ENCODE assay signal across 27 cellular contexts in the genomic region with DNA sequence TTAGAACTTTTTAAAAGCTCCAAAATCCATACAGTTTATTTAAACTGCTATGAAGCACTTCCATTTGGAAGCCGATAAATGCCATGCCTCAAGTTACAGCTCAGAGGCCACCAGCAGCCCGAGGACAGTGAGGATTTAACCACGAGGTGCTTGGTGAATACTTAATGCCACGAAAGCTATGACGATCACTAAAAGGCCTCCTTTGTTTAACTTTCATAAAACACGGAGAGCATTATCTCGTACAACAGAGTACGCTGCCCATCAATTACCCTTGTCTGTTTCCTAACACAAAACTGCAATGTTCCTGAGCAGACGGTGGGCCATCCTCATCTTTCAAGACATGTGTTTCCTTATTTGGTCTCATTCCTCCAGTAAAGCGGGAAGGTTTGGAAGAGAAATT. TPM values are rescaled to one million over a fixed set of nuclear protein-coding genes. Genes with fewer than 3 reads are reported as not detected.
DNase-seq lines count a peak whose midpoint lies in the region; ATAC-seq, FAIRE-seq and TF ChIP-seq lines count a peak whose summit lies in the region.
"Had no signal": no experiment of that assay in that cellular context is flagged by ENCODE, and none has a peak within 500 bp of the region (broad histone marks: within the 10 kb centered on the region; RNA-seq: fewer than 3 reads in every experiment).

No MANE protein-coding gene starts in this region.

- no peak for TF ChIP-seq EP300 in A549 (IDR thresholded peaks at IDR 0.05)

- H3K4ac ChIP-seq in H9 (ENCODE audit: low read depth, low read length), result no peak overlapping the region

- H3K4me1 ChIP-seq in A549, result no peaks in the 10 kb centered on the region
- H3K4me1 ChIP-seq in H9 (ENCODE audit: insufficient read depth, low read length), result no peaks in the 10 kb centered on the region
- H3K4me1 ChIP-seq: BLaER1, breast epithelium had no signal

- no peak overlapping the region for H2BK12ac ChIP-seq in H9 (ENCODE audit: insufficient read length, low read depth, low read length)

- H2AFZ ChIP-seq in H9 (ENCODE audit: low read length), result no peak overlapping the region
- H2AFZ ChIP-seq: GM23248 had no signal

- H3K27ac ChIP-seq in A549, result no peak overlapping the region
- H3K27ac ChIP-seq in H9 (ENCODE audit: insufficient read length, low read depth, low read length), result no peak overlapping the region
- H3K27ac ChIP-seq: BLaER1, breast epithelium, GM23248, heart left ventricle had no signal

- CTCF ChIA-PET in A549 (lab: Yijun Ruan, JAX), result interaction anchor here (1.0 to 5.7 kb wide), 10 partner anchors 11 to 332 kb away, joined by 3 to 23 read pairs (median 6); no protein-coding TSS in a partner anchor

- H3K27ac Mint-ChIP-seq in H9, result no peak overlapping the region
- H3K27ac Mint-ChIP-seq: activated naive CD4-positive, alpha-beta T cell treated with anti-CD3 and anti-CD28 coated beads, Interleukin-2, amount 50 U/mL, for 24 hours; activated T-helper 1 cell treated with anti-CD3 and anti-CD28 coated beads, Interleukin-12 subunit alpha, Interleukin-12 subunit beta, Interleukin-2, Interleukin-4 antibody, amounts not matched to agents 30 ng/mL and 10 ng/mL and 1 ng/mL, durations not matched to agents 14 hours and 24 hours and 36 hours; naive thymus-derived CD8-positive, alpha-beta T cell; stimulated activated effector memory CD8-positive, alpha-beta T cell treated with anti-CD3 and anti-CD28 coated beads, Interleukin-12 subunit alpha, Interleukin-12 subunit beta, amount 100 ng/mL, for 72 hours; type B pancreatic cell had no signal

- H4K20me1 ChIP-seq in H9 (ENCODE audit: control insufficient read depth, insufficient read depth, insufficient read length), result no peaks in the 10 kb centered on the region
- H4K20me1 ChIP-seq: BLaER1 had no signal

- H4K5ac ChIP-seq in H9 (ENCODE audit: insufficient read length, low read depth, low read length), result no peak overlapping the region

- FAIRE-seq in A549 (lab: Jason Lieb, UNC), result peak; percentile 97
- FAIRE-seq: GM12878, kidney had no signal

- H3K4me1 Mint-ChIP-seq in H9, result no peaks in the 10 kb centered on the region
- H3K4me1 Mint-ChIP-seq: activated naive CD4-positive, alpha-beta T cell treated with anti-CD3 and anti-CD28 coated beads, Interleukin-2, amount 50 U/mL, for 24 hours; IgD-negative memory B cell had no signal

- H3K14ac ChIP-seq in H9 (ENCODE audit: insufficient read depth, low read length), result no peak overlapping the region

- no peak for TF ChIP-seq RAD21 in A549 (conservative IDR thresholded peaks at IDR 0.05 in 1 of 2, IDR thresholded peaks at IDR 0.05 in 1 of 2)

- POLR2A ChIA-PET in A549 (lab: Yijun Ruan, JAX), result no interaction called here

- no peak overlapping the region for H3T11ph ChIP-seq in H9 (ENCODE audit: low read length)

- H3K9me3 ChIP-seq in A549 (no peaks in the 10 kb centered on the region), H9 (ENCODE audit: control insufficient read depth, low read depth, low read length) (no peaks in the 10 kb centered on the region)
- H3K9me3 ChIP-seq: BLaER1, breast epithelium, heart left ventricle had no signal

- no peaks in the 10 kb centered on the region for H3K79me1 ChIP-seq in H9 (ENCODE audit: insufficient read depth, low read depth, low read length, poor library complexity, severe bottlenecking)

- no peak overlapping the region for H2BK120ac ChIP-seq in H9 (ENCODE audit: low read depth, low read length, poor library complexity, severe bottlenecking)

- H3K9me3 Mint-ChIP-seq in H9, result no peaks in the 10 kb centered on the region
- H3K9me3 Mint-ChIP-seq: activated naive CD4-positive, alpha-beta T cell treated with anti-CD3 and anti-CD28 coated beads, Interleukin-2, amount 50 U/mL, for 24 hours; activated T-helper 1 cell treated with anti-CD3 and anti-CD28 coated beads, Interleukin-12 subunit alpha, Interleukin-12 subunit beta, Interleukin-2, Interleukin-4 antibody, amounts not matched to agents 30 ng/mL and 10 ng/mL and 1 ng/mL, durations not matched to agents 14 hours and 24 hours and 36 hours; IgD-negative memory B cell; naive thymus-derived CD8-positive, alpha-beta T cell; stimulated activated effector memory CD8-positive, alpha-beta T cell treated with anti-CD3 and anti-CD28 coated beads, Interleukin-12 subunit alpha, Interleukin-12 subunit beta, amount 100 ng/mL, for 72 hours; type B pancreatic cell had no signal

- no peak overlapping the region for H3K4me2 ChIP-seq in A549
- H3K4me2 ChIP-seq in H9 (ENCODE audit: insufficient read depth, insufficient read length, low read length), result no peak overlapping the region
- H3K4me2 ChIP-seq: BLaER1 had no signal

- H3K79me2 ChIP-seq in H9 (ENCODE audit: insufficient read depth, low read length), result no peaks in the 10 kb centered on the region

- no peaks in the 10 kb centered on the region for H3K23me2 ChIP-seq in H9 (ENCODE audit: insufficient read length, low read depth, low read length, poor library complexity, severe bottlenecking)

- H2BK5ac ChIP-seq in H9 (ENCODE audit: insufficient read length, low read length), result no peak overlapping the region

- H4K8ac ChIP-seq in H9 (replicated peaks; ENCODE audit: insufficient read length, low read depth, low read length), result no peak overlapping the region

- H3K4me3 Mint-ChIP-seq in H9, result no peak overlapping the region
- H3K4me3 Mint-ChIP-seq: activated naive CD4-positive, alpha-beta T cell treated with anti-CD3 and anti-CD28 coated beads, Interleukin-2, amount 50 U/mL, for 24 hours; activated T-helper 1 cell treated with anti-CD3 and anti-CD28 coated beads, Interleukin-12 subunit alpha, Interleukin-12 subunit beta, Interleukin-2, Interleukin-4 antibody, amounts not matched to agents 30 ng/mL and 10 ng/mL and 1 ng/mL, durations not matched to agents 14 hours and 24 hours and 36 hours; IgD-negative memory B cell; naive thymus-derived CD8-positive, alpha-beta T cell; stimulated activated effector memory CD8-positive, alpha-beta T cell treated with anti-CD3 and anti-CD28 coated beads, Interleukin-12 subunit alpha, Interleukin-12 subunit beta, amount 100 ng/mL, for 72 hours; type B pancreatic cell had no signal

- no peak overlapping the region for H3K18ac ChIP-seq in H9 (ENCODE audit: insufficient read length, low read depth, low read length)

- no peak for DNase-seq in A549 (ENCODE audit: low read depth in 1 of 2, low spot score in 1 of 2)
- DNase-seq in H9, result peak; percentile 2
- DNase-seq in ecto neural progenitor cell (ENCODE audit: low spot score), result peak; percentile 12
- peak; percentile 35 for DNase-seq in midbrain (lab: John Stamatoyannopoulos, UW)
- DNase-seq in activated naive CD4-positive, alpha-beta T cell treated with anti-CD3 and anti-CD28 coated beads, Interleukin-2, amount 50 U/mL, for 16 hours, result no peak
- DNase-seq in middle frontal gyrus (ENCODE audit: extremely low spot score, low spot score), result no peak
- DNase-seq: activated CD4-positive, alpha-beta T cell treated with anti-CD3 and anti-CD28 coated beads, Interleukin-2, amount 50 U/mL, for 4 hours; effector CD4-positive, alpha-beta T cell; GM23248; heart left ventricle; kidney; NCI-H1048; NCI-H226; NCI-H526 treated with DMSO at 0.1 percent for 48 hours; SHP77 had no signal

- WGBS in A549 (ENCODE audit: missing lambda C conversion rate), result 80% methylated on average over 10 of the region's 10 CpGs
- WGBS in H9 (ENCODE audit: extremely low coverage, insufficient read length, low lambda C conversion rate), result no CpG with 5 or more reads among the region's 10 CpGs

- no peaks in the 10 kb centered on the region; a peak in 2 of 7 replicates for H3K36me3 Mint-ChIP-seq in H9 (ENCODE audit: insufficient read depth in 1 of 3, low read depth in 3 of 3)
- H3K36me3 Mint-ChIP-seq: activated naive CD4-positive, alpha-beta T cell treated with anti-CD3 and anti-CD28 coated beads, Interleukin-2, amount 50 U/mL, for 24 hours; stimulated activated effector memory CD8-positive, alpha-beta T cell treated with anti-CD3 and anti-CD28 coated beads, Interleukin-12 subunit alpha, Interleukin-12 subunit beta, amount 100 ng/mL, for 72 hours had no signal

- no peak overlapping the region for H3K9ac ChIP-seq in H9 (ENCODE audit: extremely low read depth, insufficient read length, low read length)
- H3K9ac ChIP-seq: BLaER1, GM23248 had no signal

- H3K56ac ChIP-seq in H9 (ENCODE audit: insufficient read length, low read depth, low read length), result no peak overlapping the region

- H3K4me3 ChIP-seq in A549, result no peak overlapping the region
- H3K4me3 ChIP-seq: BLaER1, breast epithelium, GM12878, GM23248, heart left ventricle had no signal

- no peak overlapping the region for H4K91ac ChIP-seq in H9 (ENCODE audit: insufficient read length, low read depth, low read length)

- H3K23ac ChIP-seq in H9 (ENCODE audit: insufficient read length, low read depth, low read length), result no peak overlapping the region

- TF ChIP-seq CTCF in A549 (IDR thresholded peaks at IDR 0.05) (no peak), H9 (conservative IDR thresholded peaks at IDR 0.05) (no peak)

- H3K27me3 ChIP-seq in H9 (ENCODE audit: insufficient read depth, low read length), result no peaks in the 10 kb centered on the region
- H3K27me3 ChIP-seq: breast epithelium, heart left ventricle had no signal

- no peak overlapping the region for H2BK20ac ChIP-seq in H9 (ENCODE audit: low read depth, low read length, poor library complexity, severe bottlenecking)

- H2AK5ac ChIP-seq in H9 (ENCODE audit: insufficient read length, low read length), result no peak overlapping the region

- no peak for TF ChIP-seq POLR2A in A549 (IDR thresholded peaks at IDR 0.05; ENCODE audit: low read length)

- ATAC-seq in A549 (no peak), GM18868 (IDR thresholded peaks at IDR 0.05; ENCODE audit: unreplicated experiment) (no peak), GM18870 (IDR thresholded peaks at IDR 0.05; ENCODE audit: unreplicated experiment) (no peak)
- ATAC-seq: activated CD4-positive, CD25-positive, alpha-beta regulatory T cell treated with anti-CD3 and anti-CD28 coated beads, Interleukin-2, amount 50 U/mL, for 24 hours; GM12878; heart left ventricle; naive thymus-derived CD8-positive, alpha-beta T cell; stimulated activated effector memory CD8-positive, alpha-beta T cell treated with anti-CD3 and anti-CD28 coated beads, Interleukin-12 subunit alpha, Interleukin-12 subunit beta, amount 100 ng/mL, for 72 hours had no signal

- no peak overlapping the region for H2BK15ac ChIP-seq in H9 (ENCODE audit: low read depth, low read length)

- no peaks in the 10 kb centered on the region for H3K27me3 Mint-ChIP-seq in H9 (ENCODE audit: low read depth)
- H3K27me3 Mint-ChIP-seq: activated naive CD4-positive, alpha-beta T cell treated with anti-CD3 and anti-CD28 coated beads, Interleukin-2, amount 50 U/mL, for 24 hours; IgD-negative memory B cell; naive thymus-derived CD8-positive, alpha-beta T cell; type B pancreatic cell had no signal

TF ChIP-seq in A549, 52 proteins besides CTCF, POLR2A, EP300 and RAD21 (continues in another document):
- no peak for TF ChIP-seq EHMT2 (IDR thresholded peaks at IDR 0.05; ENCODE audit: low read depth)

RNA-seq across cellular contexts. Expression of a gene that starts 58.4 kb away (rescaled TPM):
- polyA plus RNA-seq in A549 (2011; rRNA removed) (85.5 and 99.5 TPM in 2 replicates), A549 (2017; fragmentation: RNase III; extraction: RNeasy Plus Mini Kit Qiagen cat#74134 plus additional on column Dnase treatment) (85.3 to 100 TPM (median 95.5 TPM) in 3 replicates)
- 169 and 214 TPM in 2 replicates for polyA plus RNA-seq in A549 (2012; cell fraction: cytosol; rRNA removed)
- polyA plus RNA-seq in A549 (2012; cell fraction: nucleus; rRNA removed), result 201 and 265 TPM in 2 replicates
- 85.7 and 95.8 TPM in 2 replicates for polyA minus RNA-seq in A549 (2011; rRNA and poly(A)+ RNA removed)
- 52.2 and 52.8 TPM in 2 replicates for total RNA-seq in H9 (2021)

Comparison
In these comparisons a context has a peak if more than half of its experiments do, and no peak if none do; other contexts are left out.
1. DNase-seq: peak in H9 (single experiment), ecto neural progenitor cell (single experiment) and midbrain (single experiment); none in A549 (0 of 2), activated naive CD4-positive, alpha-beta T cell treated with anti-CD3 and anti-CD28 coated beads, Interleukin-2, amount 50 U/mL, for 16 hours (single experiment) and middle frontal gyrus (single experiment).